Comparison of ENCODE assay signal across 8 cellular contexts in the genomic region with DNA sequence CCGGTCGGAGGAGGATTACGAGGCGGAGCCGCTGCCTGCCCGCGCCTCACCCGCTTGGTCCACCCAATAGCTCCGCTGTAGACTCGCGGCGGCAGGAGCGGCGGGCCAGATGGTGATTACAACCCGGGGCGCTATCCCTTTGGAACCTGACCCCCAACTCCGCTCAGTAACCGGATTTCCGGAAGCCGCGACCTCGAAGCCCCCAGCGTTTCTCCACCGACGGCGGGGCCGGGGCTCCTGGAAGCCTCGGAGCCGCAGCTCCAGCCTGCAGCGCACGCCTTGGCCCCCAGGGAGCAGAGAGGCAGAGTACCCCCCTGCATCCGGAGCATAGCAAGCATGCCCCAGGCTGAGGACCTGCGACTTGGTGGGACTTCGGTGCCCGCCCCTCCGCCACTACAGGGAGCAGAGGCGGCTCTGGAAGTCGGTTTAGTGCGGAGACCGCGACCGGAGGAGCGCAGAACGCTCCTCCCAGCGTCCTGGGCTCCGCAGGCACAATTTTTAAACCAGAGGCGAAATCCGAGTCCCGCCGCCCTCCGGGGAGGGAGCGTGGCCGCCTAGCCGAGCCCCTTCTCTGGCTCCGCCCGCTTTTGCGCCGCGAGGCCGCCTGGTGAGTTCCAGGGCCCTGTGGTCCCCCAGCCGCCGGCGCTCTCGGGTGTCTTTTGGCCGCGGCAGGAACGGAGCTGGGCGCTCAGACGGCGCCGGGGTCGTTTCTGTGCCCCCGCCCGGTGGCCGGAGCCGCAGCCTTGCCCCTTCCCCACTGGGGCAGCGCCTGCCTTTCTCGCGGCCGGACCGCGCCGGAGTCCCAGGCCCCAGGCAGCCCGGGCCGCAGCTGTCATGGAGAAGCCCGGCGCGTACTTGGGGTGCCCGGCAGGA. TPM values are rescaled to one million over a fixed set of nuclear protein-coding genes. Genes with fewer than 3 reads are reported as not detected.
DNase-seq lines count a peak whose midpoint lies in the region; ATAC-seq, FAIRE-seq and TF ChIP-seq lines count a peak whose summit lies in the region.

No MANE protein-coding gene starts in this region.

- no peak overlapping the region for H3K4me3 ChIP-seq in CD4-positive, CD25-positive, alpha-beta regulatory T cell (ENCODE audit: low read depth, low read length)

- no peaks in the 10 kb centered on the region for H3K36me3 Mint-ChIP-seq in CD4-positive, CD25-positive, alpha-beta regulatory T cell
- H3K36me3 Mint-ChIP-seq in glutamatergic neuron (ENCODE audit: unreplicated experiment) (no peaks in the 10 kb centered on the region), progenitor cell of endocrine pancreas (ENCODE audit: insufficient read depth) (no peaks in the 10 kb centered on the region)

- TF ChIP-seq CTCF in glutamatergic neuron (IDR thresholded peaks at IDR 0.05; ENCODE audit: partially characterized antibody, unreplicated experiment) (no peak), progenitor cell of endocrine pancreas (IDR thresholded peaks at IDR 0.05; ENCODE audit: unreplicated experiment) (no peak)

- ATAC-seq in CD4-positive, CD25-positive, alpha-beta regulatory T cell (ENCODE audit: low read depth in 2 of 2), result peak; percentile 43 to 59
- no peak for ATAC-seq in HG02642 (IDR thresholded peaks at IDR 0.05; ENCODE audit: poor library complexity, unreplicated experiment)

- peaks cover 0 to 18% (median 0%) of the 10 kb centered on the region in 4 donors for H3K4me1 Mint-ChIP-seq in CD4-positive, CD25-positive, alpha-beta regulatory T cell
- no peaks in the 10 kb centered on the region for H3K4me1 Mint-ChIP-seq in glutamatergic neuron (ENCODE audit: low read depth, unreplicated experiment)
- H3K4me1 Mint-ChIP-seq in progenitor cell of endocrine pancreas (ENCODE audit: low read depth), result no peaks in the 10 kb centered on the region

- FAIRE-seq in HTR-8/SVneo (lab: Jason Lieb, UNC), result no peak

- H3K4me3 Mint-ChIP-seq in CD4-positive, CD25-positive, alpha-beta regulatory T cell, result peak overlapping the region; percentile 41 to 84 (median 78)
- H3K4me3 Mint-ChIP-seq in glutamatergic neuron (ENCODE audit: unreplicated experiment) (peak overlapping the region; percentile 81), progenitor cell of endocrine pancreas (ENCODE audit: low read depth) (peak overlapping the region; percentile 67)

- H3K27me3 Mint-ChIP-seq in CD4-positive, CD25-positive, alpha-beta regulatory T cell, result peaks cover 77% of the 10 kb centered on the region
- H3K27me3 Mint-ChIP-seq in glutamatergic neuron (ENCODE audit: unreplicated experiment) (peaks cover 16% of the 10 kb centered on the region), progenitor cell of endocrine pancreas (peaks cover 78% of the 10 kb centered on the region)

- H3K9me3 ChIP-seq in CD4-positive, CD25-positive, alpha-beta regulatory T cell (ENCODE audit: control insufficient read depth in 2 of 2, low read length in 2 of 2), result no peaks in the 10 kb centered on the region

- H3K27me3 ChIP-seq in CD4-positive, CD25-positive, alpha-beta regulatory T cell (ENCODE audit: control insufficient read depth, insufficient read depth, low read length), result peaks cover 19% of the 10 kb centered on the region

- H3K27ac ChIP-seq in CD4-positive, CD25-positive, alpha-beta regulatory T cell (ENCODE audit: insufficient read depth, low read length, poor library complexity, severe bottlenecking), result no peak overlapping the region

- H3K4me1 ChIP-seq in CD4-positive, CD25-positive, alpha-beta regulatory T cell (ENCODE audit: control insufficient read depth, insufficient read depth, low read length, poor library complexity, severe bottlenecking), result peaks cover 22% of the 10 kb centered on the region

- H3K36me3 ChIP-seq in CD4-positive, CD25-positive, alpha-beta regulatory T cell (ENCODE audit: control insufficient read depth, insufficient read depth, low read length), result no peaks in the 10 kb centered on the region

- H3K9me3 Mint-ChIP-seq in CD4-positive, CD25-positive, alpha-beta regulatory T cell, result peaks cover 0 to 4% (median 0%) of the 10 kb centered on the region in 7 donors
- H3K9me3 Mint-ChIP-seq in glutamatergic neuron (ENCODE audit: unreplicated experiment), result peaks cover 2% of the 10 kb centered on the region
- H3K9me3 Mint-ChIP-seq in progenitor cell of endocrine pancreas (ENCODE audit: low read depth), result no peaks in the 10 kb centered on the region

- DNase-seq in CD4-positive, CD25-positive, alpha-beta regulatory T cell, result peak in 2 of 3 donors; percentile 19 to 22
- DNase-seq in HTR-8/SVneo (ENCODE audit: insufficient read length, low spot score) (peak; percentile 48), glutamatergic neuron (peak; percentile 58), progenitor cell of endocrine pancreas (ENCODE audit: low spot score, unreplicated experiment) (peak; percentile 26), cerebellar nuclear complex (lab: John Stamatoyannopoulos, UW) (no peak), ureter (ENCODE audit: low spot score) (no peak)
- peak; percentile 69 for DNase-seq in activated effector memory CD4-positive, alpha-beta T cell treated with anti-CD3 and anti-CD28 coated beads, Interleukin-2, amount 50 U/mL, for 16 hours

- no peak overlapping the region for H3K27ac Mint-ChIP-seq in CD4-positive, CD25-positive, alpha-beta regulatory T cell
- H3K27ac Mint-ChIP-seq in glutamatergic neuron (ENCODE audit: unreplicated experiment), result no peak overlapping the region
- peak overlapping the region; percentile 39 for H3K27ac Mint-ChIP-seq in progenitor cell of endocrine pancreas

RNA-seq across cellular contexts. Expression of gene BMS1, which starts 28.2 kb away (rescaled TPM):
- total RNA-seq in CD4-positive, CD25-positive, alpha-beta regulatory T cell, result 10.9 TPM
- 10 to 100 TPM in 2 of 4 donors, 1 to 10 TPM in 2; 8.6 to 11.7 (median 10.3) TPM for polyA plus RNA-seq in CD4-positive, CD25-positive, alpha-beta regulatory T cell
- total RNA-seq in glutamatergic neuron (ENCODE audit: unreplicated experiment), result 17.3 TPM
- total RNA-seq in progenitor cell of endocrine pancreas, result 22.4 and 23.2 TPM in 2 replicates
- total RNA-seq in ureter, result 19.2 TPM

Comparison
In these comparisons a context has a peak if more than half of its experiments do, and no peak if none do; other contexts are left out.
1. DNase-seq: peak in CD4-positive, CD25-positive, alpha-beta regulatory T cell (2 of 3), HTR-8/SVneo (single experiment), activated effector memory CD4-positive, alpha-beta T cell treated with anti-CD3 and anti-CD28 coated beads, Interleukin-2, amount 50 U/mL, for 16 hours (single experiment), glutamatergic neuron (single experiment) and progenitor cell of endocrine pancreas (single experiment); none in cerebellar nuclear complex (0 of 2) and ureter (single experiment).
2. Peak in every context shown above with its lines, with median percentiles within 50 percentile points of each other: H3K4me3 Mint-ChIP-seq.